In genomic region chr21:45828580-45829565, GRCh38 we compare ENCODE assay signal across 14 cellular contexts.
"Had no signal": no experiment of that assay in that cellular context is flagged by ENCODE, and none has a peak within 500 bp of the region (broad histone marks: within the 10 kb centered on the region; RNA-seq: fewer than 3 reads in every experiment).

No MANE protein-coding gene starts in this region.

- H3K36me3 Mint-ChIP-seq: stimulated activated naive B cell treated with anti-CD40 and anti-IgM and Interleukin-4, amounts not matched to agents 10 μg/mL and 1 μg/mL and 100 μg/mL, for 72 hours had no signal

- H3K4me1 ChIP-seq: parathyroid adenoma, SJSA1 had no signal

- H3K36me3 ChIP-seq: brain microvascular endothelial cell, SJSA1, upper lobe of left lung had no signal

- H3K27me3 ChIP-seq: brain microvascular endothelial cell, SJSA1, upper lobe of left lung had no signal

- H3K9ac ChIP-seq: parathyroid adenoma had no signal

- H3K9me3 ChIP-seq: SJSA1, upper lobe of left lung had no signal

- H3K4me3 ChIP-seq: SJSA1, upper lobe of left lung had no signal

- H3K79me2 ChIP-seq: parathyroid adenoma had no signal

- H3K4me3 Mint-ChIP-seq: activated CD4-positive, alpha-beta memory T cell treated with anti-CD3 and anti-CD28 coated beads, Interleukin-2, amount 10 ng/mL, durations not matched to agents 7 days and 5 days; stimulated activated naive B cell treated with anti-CD40 and anti-IgM and Interleukin-4, amounts not matched to agents 10 μg/mL and 1 μg/mL and 100 μg/mL, for 72 hours had no signal

- DNase-seq: activated CD4-positive, alpha-beta memory T cell treated with anti-CD3 and anti-CD28 coated beads, Interleukin-2, amount 10 ng/mL, durations not matched to agents 7 days and 5 days; activated CD4-positive, alpha-beta T cell treated with anti-CD3 and anti-CD28 coated beads for 1 hour; activated naive CD4-positive, alpha-beta T cell treated with anti-CD3 and anti-CD28 coated beads, Interleukin-2, amount 50 U/mL, for 16 hours; amniotic stem cell; brain microvascular endothelial cell; mammary epithelial cell; retina; small intestine; stimulated activated naive B cell treated with anti-CD40 and anti-IgM and Interleukin-4, amounts not matched to agents 10 μg/mL and 1 μg/mL and 100 μg/mL, for 72 hours; T-helper 9 cell; upper lobe of left lung had no signal

- H3K27ac Mint-ChIP-seq: activated CD4-positive, alpha-beta memory T cell treated with anti-CD3 and anti-CD28 coated beads, Interleukin-2, amount 10 ng/mL, durations not matched to agents 7 days and 5 days; activated T-helper 2 cell treated with anti-CD3 and anti-CD28 coated beads, Interferon-gamma antibody, Interleukin-2, Interleukin-4, amounts not matched to agents 10 μg/mL and 5 μg/mL and 100 μg/mL, durations not matched to agents 14 hours and 24 hours and 36 hours had no signal

- H3K27ac ChIP-seq: brain microvascular endothelial cell, parathyroid adenoma, SJSA1 had no signal
